8 cellular contexts compared by ENCODE assay signal in the genomic region with DNA sequence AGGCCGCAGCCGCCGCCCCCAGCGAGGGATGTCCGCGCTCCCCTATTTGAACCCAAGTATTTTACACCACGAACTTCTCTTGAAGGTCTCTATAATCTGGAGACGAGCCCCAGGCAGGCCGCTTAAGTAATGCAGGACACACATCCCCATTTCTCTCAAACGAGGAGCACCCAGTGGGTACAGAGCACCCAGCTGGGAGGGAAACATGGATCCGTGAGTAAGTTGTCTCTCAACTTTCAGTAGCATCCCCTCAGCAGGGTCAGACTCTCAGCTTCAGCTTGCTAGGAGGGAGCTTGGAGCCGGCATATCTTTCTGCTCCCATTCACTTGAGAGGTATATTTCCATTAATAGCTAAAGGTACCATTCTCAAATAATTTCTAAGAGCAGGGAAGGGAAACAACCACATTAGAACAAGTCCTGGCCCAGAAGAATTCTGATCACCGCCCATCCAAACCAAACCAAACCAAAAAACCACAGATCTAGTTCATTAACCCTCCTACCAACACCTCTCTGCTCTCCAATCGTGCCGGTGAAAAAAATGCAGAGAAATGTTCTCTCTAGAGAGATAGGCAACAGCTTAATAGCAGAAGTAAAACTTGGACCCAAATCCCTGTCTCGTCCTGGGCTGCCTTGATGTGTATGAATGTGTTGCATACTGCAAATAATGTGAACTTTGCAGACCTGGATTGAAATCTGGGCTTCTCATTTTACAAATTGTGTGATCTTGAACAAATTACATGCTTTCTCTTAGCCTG. TPM values are rescaled to one million over a fixed set of nuclear protein-coding genes. Genes with fewer than 3 reads are reported as not detected.
DNase-seq lines count a peak whose midpoint lies in the region; TF ChIP-seq lines count a peak whose summit lies in the region.

No MANE protein-coding gene starts in this region.

- no peaks in the 10 kb centered on the region for H3K36me3 ChIP-seq in H7 (replicated peaks; ENCODE audit: control insufficient read depth, insufficient read depth, low read length)
- H3K36me3 ChIP-seq in liver (ENCODE audit: control insufficient read depth in 4 of 4, insufficient read depth in 3 of 4, low read depth in 1 of 4, low read length in 3 of 4) = no peaks in the 10 kb centered on the region
- no peaks in the 10 kb centered on the region for H3K36me3 ChIP-seq in thymus (ENCODE audit: control insufficient read depth, insufficient read depth)

- H3K4me1 ChIP-seq in liver (ENCODE audit: control insufficient read depth in 4 of 4, insufficient read depth in 4 of 4, low read length in 3 of 4) = peaks cover 0 to 23% (median 16%) of the 10 kb centered on the region in 4 donors
- H3K4me1 ChIP-seq in thymus (ENCODE audit: control insufficient read depth, insufficient read depth, low read length) = peaks cover 8% of the 10 kb centered on the region

- H3K9me3 ChIP-seq in liver (ENCODE audit: control insufficient read depth in 4 of 4, low read length in 3 of 4) (no peaks in the 10 kb centered on the region), thymus (ENCODE audit: control insufficient read depth) (no peaks in the 10 kb centered on the region)

- peaks cover 7% of the 10 kb centered on the region for H3K9me3 Mint-ChIP-seq in chondrocyte (ENCODE audit: low read depth)

- H3K36me3 Mint-ChIP-seq in chondrocyte (ENCODE audit: low read depth) = no peaks in the 10 kb centered on the region

- peaks cover 13% of the 10 kb centered on the region for H3K27me3 Mint-ChIP-seq in chondrocyte (ENCODE audit: low read depth)

- no peak for TF ChIP-seq RAD21 in liver (IDR thresholded peaks at IDR 0.05)

- H3K4me3 Mint-ChIP-seq in chondrocyte (ENCODE audit: unreplicated experiment) = peak overlapping the region; percentile 87

- TF ChIP-seq CTCF in GM12865 (IDR thresholded peaks at IDR 0.05; ENCODE audit: insufficient read depth, low read depth, low read length, missing control alignments) (no peak), chondrocyte (IDR thresholded peaks at IDR 0.05) (no peak), liver (IDR thresholded peaks at IDR 0.05; ENCODE audit: low read depth, low read length, missing input control) (no peak)

- H3K4me3 ChIP-seq in GM12865 (ENCODE audit: low read depth, low read length) (peak overlapping the region; percentile 67), H7 (ENCODE audit: insufficient read depth, low read depth, low read length) (peak overlapping the region; percentile 75), liver (ENCODE audit: low read depth in 1 of 3, low read length in 3 of 3) (peak overlapping the region; percentile 59 to 96 (median 64)), thymus (ENCODE audit: low read length) (peak overlapping the region; percentile 95)

- peak overlapping the region; percentile 36 to 58 for H3K9ac ChIP-seq in liver (ENCODE audit: low read depth in 1 of 2, low read length in 2 of 2)

- peaks cover 13% of the 10 kb centered on the region for H3K4me1 Mint-ChIP-seq in chondrocyte (ENCODE audit: low read depth)

- WGBS in liver = 11% methylated on average over 16 of the region's 16 CpGs
- 14% methylated on average over 16 of the region's 16 CpGs for WGBS in thymus

- H3K27me3 ChIP-seq in H7 (ENCODE audit: control insufficient read depth, insufficient read depth, low read length) (peaks cover 20% of the 10 kb centered on the region), liver (ENCODE audit: control insufficient read depth in 4 of 4, insufficient read depth in 4 of 4, low read length in 3 of 4) (no peaks in the 10 kb centered on the region), thymus (ENCODE audit: control insufficient read depth, insufficient read depth) (no peaks in the 10 kb centered on the region)

- DNase-seq in GM12865 (ENCODE audit: low read depth) = peak; percentile 28
- DNase-seq in H7 = peak; percentile 70
- peak; percentile 43 for DNase-seq in NOMO-1 treated with dmso at 0.1 percent for 144 hours (lab: John Stamatoyannopoulos, UW; ENCODE audit: unreplicated experiment)
- DNase-seq in chondrocyte (ENCODE audit: low spot score) = no peak
- no peak for DNase-seq in activated gamma-delta T cell (lab: John Stamatoyannopoulos, UW)
- DNase-seq in cerebellar nuclear complex (lab: John Stamatoyannopoulos, UW) = no peak

- H3K27ac ChIP-seq in liver (ENCODE audit: low read depth in 1 of 2, low read length in 2 of 2) (peak overlapping the region; percentile 61 to 67), thymus (ENCODE audit: low read depth) (peak overlapping the region; percentile 79)

- H3K27ac Mint-ChIP-seq in chondrocyte (ENCODE audit: unreplicated experiment) = peak overlapping the region; percentile 69

TF ChIP-seq in liver, 16 proteins besides CTCF, POLR2A, EP300 and RAD21:
- TF ChIP-seq YY1 (IDR thresholded peaks at IDR 0.05) (no peak), EGR1 (IDR thresholded peaks at IDR 0.05; ENCODE audit: low read depth in 2 of 2) (no peak), NR2F2 (IDR thresholded peaks at IDR 0.05) (no peak), GABPA (IDR thresholded peaks at IDR 0.05 in 1 of 2, conservative IDR thresholded peaks at IDR 0.05 in 1 of 2) (no peak)

RNA-seq across cellular contexts. Expression of gene TDRD7, which starts 0.9 kb away (rescaled TPM):
- total RNA-seq in H7 (2014; rRNA removed; shearing (Covaris generic)) = 4.0 and 7.7 TPM in 2 replicates
- 8.9 to 9.8 TPM (median 9.7 TPM) in 3 replicates for total RNA-seq in chondrocyte
- 1 to 10 TPM; 6.6 to 6.9 TPM for total RNA-seq in liver
- polyA plus RNA-seq in liver = 1 to 10 TPM; 3.6 to 4.1 TPM
- 14.2 TPM for polyA plus RNA-seq in thymus

Comparison
In these comparisons a context has a peak if more than half of its experiments do, and no peak if none do; other contexts are left out.
1. DNase-seq: peak in GM12865 (single experiment), H7 (single experiment) and NOMO-1 treated with dmso at 0.1 percent for 144 hours (single experiment); none in chondrocyte (single experiment), activated gamma-delta T cell (single experiment) and cerebellar nuclear complex (0 of 2).
2. Peak in every context shown above with its lines, with median percentiles within 50 percentile points of each other: H3K4me3 ChIP-seq.